In the genomic region with DNA sequence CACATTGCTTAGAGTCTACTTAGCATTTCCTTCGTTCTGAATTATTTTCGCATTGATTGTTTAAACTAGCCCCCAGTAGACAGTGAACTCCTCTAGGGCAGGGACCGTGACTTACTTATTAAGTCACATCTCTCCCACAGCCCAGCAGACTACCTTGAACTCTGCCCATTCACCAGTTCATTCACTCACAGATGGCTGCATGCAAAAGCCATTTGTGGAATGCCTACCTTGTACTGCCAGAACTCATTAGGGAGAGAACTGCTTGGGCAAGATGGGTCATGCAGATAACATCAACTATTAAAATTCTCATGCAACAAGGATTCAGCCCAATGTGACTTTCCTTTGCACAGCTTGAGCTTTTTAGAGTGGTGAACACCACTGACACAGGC, we compare ENCODE assay signal across 16 cellular contexts.
DNase-seq lines count a peak whose midpoint lies in the region; ATAC-seq and TF ChIP-seq lines count a peak whose summit lies in the region.
"Had no signal": no experiment of that assay in that cellular context is flagged by ENCODE, and none has a peak within 500 bp of the region (broad histone marks: within the 10 kb centered on the region; RNA-seq: fewer than 3 reads in every experiment).

No MANE protein-coding gene starts in this region.

- peak overlapping the region; percentile 62 for H3K9ac ChIP-seq in adipocyte (ENCODE audit: low read length)

- H3K4me3 ChIP-seq in AG10803 (ENCODE audit: low read length) = no peak overlapping the region
- no peak overlapping the region for H3K4me3 ChIP-seq in adipocyte (ENCODE audit: low read length)
- H3K4me3 ChIP-seq: heart right ventricle, ovary had no signal

- H3K36me3 ChIP-seq in adipocyte (ENCODE audit: control insufficient read depth, insufficient read depth, low read length, severe bottlenecking) = no peaks in the 10 kb centered on the region
- H3K36me3 ChIP-seq: heart right ventricle, ovary had no signal

- H3K27me3 Mint-ChIP-seq in HFFc6 (ENCODE audit: insufficient read depth) = peaks cover 3% of the 10 kb centered on the region

- peak overlapping the region; percentile 47 for H3K4me3 Mint-ChIP-seq in HFFc6
- H3K4me3 Mint-ChIP-seq: effector memory CD8-positive, alpha-beta T cell; stimulated activated naive B cell treated with anti-CD40 and anti-IgM and Interleukin-4, amounts not matched to agents 10 μg/mL and 1 μg/mL and 100 μg/mL, for 72 hours had no signal

- H3K27ac Mint-ChIP-seq in HFFc6 = peak overlapping the region; percentile 69
- H3K27ac Mint-ChIP-seq: effector memory CD8-positive, alpha-beta T cell; stimulated activated naive B cell treated with anti-CD40 and anti-IgM and Interleukin-4, amounts not matched to agents 10 μg/mL and 1 μg/mL and 100 μg/mL, for 72 hours had no signal

- no peaks in the 10 kb centered on the region for H3K27me3 ChIP-seq in adipocyte (replicated peaks; ENCODE audit: control insufficient read depth, insufficient read depth, low read length)
- H3K27me3 ChIP-seq: ovary had no signal

- ATAC-seq in GM18867 (IDR thresholded peaks at IDR 0.05; ENCODE audit: unreplicated experiment) (no peak), HG03432 (IDR thresholded peaks at IDR 0.05; ENCODE audit: unreplicated experiment) (no peak), GM18873 (IDR thresholded peaks at IDR 0.05; ENCODE audit: low FRiP score, unreplicated experiment) (no peak), HG03442 (IDR thresholded peaks at IDR 0.05; ENCODE audit: unreplicated experiment) (no peak)
- ATAC-seq: effector memory CD8-positive, alpha-beta T cell; heart right ventricle; stimulated activated naive B cell treated with anti-CD40 and anti-IgM and Interleukin-4, amounts not matched to agents 10 μg/mL and 1 μg/mL and 100 μg/mL, for 72 hours had no signal

- TF ChIP-seq CTCF in AG10803 (conservative IDR thresholded peaks at IDR 0.05; ENCODE audit: low read length) (no peak), HFFc6 (IDR thresholded peaks at IDR 0.05) (no peak)

- no peaks in the 10 kb centered on the region for H3K9me3 ChIP-seq in adipocyte (ENCODE audit: control insufficient read depth, low read length)
- H3K9me3 ChIP-seq: ovary had no signal

- H3K4me1 Mint-ChIP-seq in HFFc6 (ENCODE audit: low read depth) = peaks cover 68% of the 10 kb centered on the region

- DNase-seq in AG10803 (ENCODE audit: low read depth) (peak; percentile 98), HFFc6 (peak; percentile 93), adipocyte (ENCODE audit: low read depth) (peak; percentile 77), kidney glomerular epithelial cell (lab: John Stamatoyannopoulos, UW) (peak; percentile 89)
- DNase-seq: activated CD4-positive, alpha-beta T cell treated with anti-CD3 and anti-CD28 coated beads for 1 hour; aorta; effector memory CD8-positive, alpha-beta T cell; heart right ventricle; NCI-H1092 treated with DMSO at 0.1 percent for 48 hours; ovary; stimulated activated CD4-positive, alpha-beta T cell treated with anti-CD3 and anti-CD28 coated beads, Interleukin-1b, Interleukin-23, amount 100 ng/mL, for 48 hours; stimulated activated naive B cell treated with anti-CD40 and anti-IgM and Interleukin-4, amounts not matched to agents 10 μg/mL and 1 μg/mL and 100 μg/mL, for 72 hours had no signal

- no peaks in the 10 kb centered on the region for H3K36me3 Mint-ChIP-seq in HFFc6 (ENCODE audit: low read depth)
- H3K36me3 Mint-ChIP-seq: stimulated activated naive B cell treated with anti-CD40 and anti-IgM and Interleukin-4, amounts not matched to agents 10 μg/mL and 1 μg/mL and 100 μg/mL, for 72 hours had no signal

- no peaks in the 10 kb centered on the region for H3K9me3 Mint-ChIP-seq in HFFc6

- peaks cover 60% of the 10 kb centered on the region for H3K4me1 ChIP-seq in adipocyte (ENCODE audit: control insufficient read depth, insufficient read depth, low read length)
